8 cellular contexts compared by ENCODE assay signal in the genomic region with DNA sequence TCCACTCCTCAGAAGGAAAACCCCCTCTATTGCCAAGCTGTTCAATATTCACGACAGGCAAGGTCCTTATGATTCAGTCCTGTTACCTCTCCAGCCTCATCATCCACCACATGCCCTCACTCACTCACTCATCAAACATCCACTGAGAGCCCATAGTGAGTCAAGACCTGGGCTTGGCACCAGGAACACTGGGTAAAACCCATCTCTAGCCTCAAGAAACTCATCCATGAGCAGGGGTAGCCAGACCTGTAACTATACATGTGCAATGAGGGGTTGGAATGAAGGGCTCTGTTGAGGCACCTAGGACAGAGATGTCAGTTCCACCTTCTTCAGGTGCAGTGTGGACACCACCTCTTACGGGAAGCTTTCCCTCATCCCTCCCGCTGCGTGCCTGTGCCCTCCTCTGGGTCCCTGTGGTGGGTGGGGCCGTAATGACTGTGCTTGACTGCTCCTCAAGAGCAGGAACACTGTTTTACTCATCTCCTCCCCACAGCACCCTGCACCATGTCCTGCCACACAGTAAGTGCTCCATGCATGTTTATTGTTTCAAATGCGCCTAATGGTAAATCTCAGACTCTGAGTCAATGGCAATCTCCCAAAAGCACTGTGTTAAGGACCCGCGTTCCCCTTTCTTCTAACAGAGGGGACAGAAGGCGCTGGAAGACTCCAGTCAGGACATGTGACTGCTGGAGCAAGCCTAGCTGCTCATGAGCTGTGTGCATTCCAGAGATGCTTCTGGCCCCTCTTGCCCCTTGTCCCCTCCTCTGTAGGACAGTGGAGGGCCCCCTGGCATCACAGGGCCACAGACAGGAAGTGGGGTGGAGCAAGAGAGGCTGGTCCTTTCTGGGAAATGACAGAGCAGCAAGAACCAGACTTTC.
DNase-seq lines count a peak whose midpoint lies in the region; ATAC-seq and TF ChIP-seq lines count a peak whose summit lies in the region.

No MANE protein-coding gene starts in this region.

- H3K27ac ChIP-seq in CD4-positive, CD25-positive, alpha-beta regulatory T cell (ENCODE audit: insufficient read depth, low read length, poor library complexity, severe bottlenecking): no peak overlapping the region
- peak overlapping the region; percentile 84 for H3K27ac ChIP-seq in foreskin keratinocyte

- no peaks in the 10 kb centered on the region for H3K36me3 ChIP-seq in CD4-positive, CD25-positive, alpha-beta regulatory T cell (ENCODE audit: control insufficient read depth, insufficient read depth, low read length)

- peak overlapping the region; percentile 58 to 69 (median 63) for H3K27ac Mint-ChIP-seq in CD4-positive, CD25-positive, alpha-beta regulatory T cell
- H3K27ac Mint-ChIP-seq in activated CD4-positive, alpha-beta T cell treated with anti-CD3 and anti-CD28 coated beads, Interleukin-2, amount 10 ng/mL, durations not matched to agents 24 days and 14 days: peak overlapping the region; percentile 91

- H3K27me3 Mint-ChIP-seq in CD4-positive, CD25-positive, alpha-beta regulatory T cell: no peaks in the 10 kb centered on the region
- H3K27me3 Mint-ChIP-seq in activated CD4-positive, alpha-beta T cell treated with anti-CD3 and anti-CD28 coated beads, Interleukin-2, amount 10 ng/mL, durations not matched to agents 24 days and 14 days: no peaks in the 10 kb centered on the region

- TF ChIP-seq CTCF in foreskin keratinocyte (conservative IDR thresholded peaks at IDR 0.05): no peak

- DNase-seq in CD4-positive, CD25-positive, alpha-beta regulatory T cell: peak in 1 of 3 donors; percentile 45
- peak; percentile 73 for DNase-seq in activated CD4-positive, alpha-beta T cell treated with anti-CD3 and anti-CD28 coated beads, Interleukin-2, amount 10 ng/mL, durations not matched to agents 24 days and 14 days
- DNase-seq in foreskin keratinocyte: peak; percentile 82 to 96
- peak; percentile 28 to 75 for DNase-seq in stimulated activated CD8-positive, alpha-beta memory T cell treated with anti-CD3 and anti-CD28 coated beads, Interleukin-7, amount 100 ng/mL, for 48 hours (ENCODE audit: extremely low read depth in 1 of 2, low read depth in 1 of 2)
- no peak for DNase-seq in Ammon's horn (ENCODE audit: low spot score)
- no peak for DNase-seq in NCI-H2107 (lab: John Stamatoyannopoulos, UW)

- no peaks in the 10 kb centered on the region for H3K4me1 ChIP-seq in CD4-positive, CD25-positive, alpha-beta regulatory T cell (ENCODE audit: control insufficient read depth, insufficient read depth, low read length, poor library complexity, severe bottlenecking)
- H3K4me1 ChIP-seq in foreskin keratinocyte: peaks cover 30% of the 10 kb centered on the region

- H3K9me3 Mint-ChIP-seq in CD4-positive, CD25-positive, alpha-beta regulatory T cell: peaks cover 0 to 8% (median 1%) of the 10 kb centered on the region in 7 donors
- peaks cover 12% of the 10 kb centered on the region for H3K9me3 Mint-ChIP-seq in activated CD4-positive, alpha-beta T cell treated with anti-CD3 and anti-CD28 coated beads, Interleukin-2, amount 10 ng/mL, durations not matched to agents 24 days and 14 days

- intact Hi-C loops in activated CD4-positive, alpha-beta T cell treated with anti-CD3 and anti-CD28 coated beads, Interleukin-2, amount 10 ng/mL, durations not matched to agents 24 days and 14 days (cut with micrococcal nuclease): loop anchor here (1.0 to 5.0 kb wide), 7 partner anchors 9 to 495 kb away; a partner anchor contains a TSS

- H3K4me3 Mint-ChIP-seq in CD4-positive, CD25-positive, alpha-beta regulatory T cell: no peak overlapping the region
- H3K4me3 Mint-ChIP-seq in activated CD4-positive, alpha-beta T cell treated with anti-CD3 and anti-CD28 coated beads, Interleukin-2, amount 10 ng/mL, durations not matched to agents 24 days and 14 days: peak overlapping the region; percentile 67

- H3K4me3 ChIP-seq in CD4-positive, CD25-positive, alpha-beta regulatory T cell (ENCODE audit: low read depth, low read length): no peak overlapping the region

- peaks cover 22% of the 10 kb centered on the region for H3K36me3 Mint-ChIP-seq in CD4-positive, CD25-positive, alpha-beta regulatory T cell
- H3K36me3 Mint-ChIP-seq in activated CD4-positive, alpha-beta T cell treated with anti-CD3 and anti-CD28 coated beads, Interleukin-2, amount 10 ng/mL, durations not matched to agents 24 days and 14 days (ENCODE audit: low read depth): peaks cover 32% of the 10 kb centered on the region

- no peaks in the 10 kb centered on the region for H3K27me3 ChIP-seq in CD4-positive, CD25-positive, alpha-beta regulatory T cell (ENCODE audit: control insufficient read depth, insufficient read depth, low read length)
- no peaks in the 10 kb centered on the region for H3K27me3 ChIP-seq in foreskin keratinocyte

- H3K9me3 ChIP-seq in CD4-positive, CD25-positive, alpha-beta regulatory T cell (ENCODE audit: control insufficient read depth in 2 of 2, low read length in 2 of 2): no peaks in the 10 kb centered on the region

- peaks cover 0 to 17% (median 4%) of the 10 kb centered on the region in 4 donors for H3K4me1 Mint-ChIP-seq in CD4-positive, CD25-positive, alpha-beta regulatory T cell
- peaks cover 47% of the 10 kb centered on the region for H3K4me1 Mint-ChIP-seq in activated CD4-positive, alpha-beta T cell treated with anti-CD3 and anti-CD28 coated beads, Interleukin-2, amount 10 ng/mL, durations not matched to agents 24 days and 14 days

- peak in 1 of 2 donors; percentile 13 for ATAC-seq in CD4-positive, CD25-positive, alpha-beta regulatory T cell (ENCODE audit: low read depth in 2 of 2)
- ATAC-seq in GM21723 (IDR thresholded peaks at IDR 0.05; ENCODE audit: unreplicated experiment): peak; percentile 54
- peak; percentile 87 for ATAC-seq in foreskin keratinocyte
- ATAC-seq in HG03460 (IDR thresholded peaks at IDR 0.05; ENCODE audit: unreplicated experiment): no peak

Comparison
In these comparisons a context has a peak if more than half of its experiments do, and no peak if none do; other contexts are left out.
1. DNase-seq: peak in activated CD4-positive, alpha-beta T cell treated with anti-CD3 and anti-CD28 coated beads, Interleukin-2, amount 10 ng/mL, durations not matched to agents 24 days and 14 days (single experiment), foreskin keratinocyte (2 of 2) and stimulated activated CD8-positive, alpha-beta memory T cell treated with anti-CD3 and anti-CD28 coated beads, Interleukin-7, amount 100 ng/mL, for 48 hours (2 of 2); none in Ammon's horn (single experiment) and NCI-H2107 (single experiment).